14 cellular contexts compared by ENCODE assay signal in genomic region chr14:105888151-105888550, GRCh38.
"Had no signal": no experiment of that assay in that cellular context is flagged by ENCODE, and none has a peak within 500 bp of the region (broad histone marks: within the 10 kb centered on the region; RNA-seq: fewer than 3 reads in every experiment).

No MANE protein-coding gene starts in this region.

- H3K27me3 Mint-ChIP-seq: stimulated activated naive CD8-positive, alpha-beta T cell treated with anti-CD3 and anti-CD28 coated beads, Interleukin-15, Interleukin-2, amounts not matched to agents 100 ng/mL and 50 ng/mL, for 24 hours had no signal

- H3K4me3 ChIP-seq: dorsolateral prefrontal cortex, esophagus muscularis mucosa, lung, psoas muscle, upper lobe of right lung had no signal

- H3K27ac Mint-ChIP-seq: activated CD8-positive, alpha-beta T cell treated with anti-CD3 and anti-CD28 coated beads for 36 hours; activated naive CD8-positive, alpha-beta T cell treated with anti-CD3 and anti-CD28 coated beads for 36 hours; activated T-helper 17 cell treated with anti-CD3 and anti-CD28 coated beads, Interleukin-2, amount 50 U/mL, for 72 hours; immature natural killer cell; stimulated activated naive CD8-positive, alpha-beta T cell treated with anti-CD3 and anti-CD28 coated beads, Interleukin-15, Interleukin-2, amounts not matched to agents 100 ng/mL and 50 ng/mL, for 24 hours had no signal

- H3K9me3 Mint-ChIP-seq: activated CD8-positive, alpha-beta T cell treated with anti-CD3 and anti-CD28 coated beads for 36 hours; activated naive CD8-positive, alpha-beta T cell treated with anti-CD3 and anti-CD28 coated beads for 36 hours; activated T-helper 17 cell treated with anti-CD3 and anti-CD28 coated beads, Interleukin-2, amount 50 U/mL, for 72 hours; immature natural killer cell; stimulated activated naive CD8-positive, alpha-beta T cell treated with anti-CD3 and anti-CD28 coated beads, Interleukin-15, Interleukin-2, amounts not matched to agents 100 ng/mL and 50 ng/mL, for 24 hours had no signal

- H3K4me1 Mint-ChIP-seq: activated T-helper 17 cell treated with anti-CD3 and anti-CD28 coated beads, Interleukin-2, amount 50 U/mL, for 72 hours; immature natural killer cell had no signal

- H3K36me3 Mint-ChIP-seq: activated naive CD8-positive, alpha-beta T cell treated with anti-CD3 and anti-CD28 coated beads for 36 hours; immature natural killer cell had no signal

- DNase-seq: activated CD8-positive, alpha-beta T cell treated with anti-CD3 and anti-CD28 coated beads for 36 hours; activated naive CD8-positive, alpha-beta T cell treated with anti-CD3 and anti-CD28 coated beads for 36 hours; glutamatergic neuron; immature natural killer cell; midbrain; stimulated activated CD4-positive, alpha-beta T cell treated with anti-CD3 and anti-CD28 coated beads, Interleukin-2, amount 100 ng/mL, for 48 hours; T-helper 9 cell; upper lobe of right lung had no signal

- H3K4me3 Mint-ChIP-seq: activated CD8-positive, alpha-beta T cell treated with anti-CD3 and anti-CD28 coated beads for 36 hours; activated naive CD8-positive, alpha-beta T cell treated with anti-CD3 and anti-CD28 coated beads for 36 hours; activated T-helper 17 cell treated with anti-CD3 and anti-CD28 coated beads, Interleukin-2, amount 50 U/mL, for 72 hours; immature natural killer cell; stimulated activated naive CD8-positive, alpha-beta T cell treated with anti-CD3 and anti-CD28 coated beads, Interleukin-15, Interleukin-2, amounts not matched to agents 100 ng/mL and 50 ng/mL, for 24 hours had no signal
